Comparison of ENCODE assay signal across 8 cellular contexts in the genomic region with DNA sequence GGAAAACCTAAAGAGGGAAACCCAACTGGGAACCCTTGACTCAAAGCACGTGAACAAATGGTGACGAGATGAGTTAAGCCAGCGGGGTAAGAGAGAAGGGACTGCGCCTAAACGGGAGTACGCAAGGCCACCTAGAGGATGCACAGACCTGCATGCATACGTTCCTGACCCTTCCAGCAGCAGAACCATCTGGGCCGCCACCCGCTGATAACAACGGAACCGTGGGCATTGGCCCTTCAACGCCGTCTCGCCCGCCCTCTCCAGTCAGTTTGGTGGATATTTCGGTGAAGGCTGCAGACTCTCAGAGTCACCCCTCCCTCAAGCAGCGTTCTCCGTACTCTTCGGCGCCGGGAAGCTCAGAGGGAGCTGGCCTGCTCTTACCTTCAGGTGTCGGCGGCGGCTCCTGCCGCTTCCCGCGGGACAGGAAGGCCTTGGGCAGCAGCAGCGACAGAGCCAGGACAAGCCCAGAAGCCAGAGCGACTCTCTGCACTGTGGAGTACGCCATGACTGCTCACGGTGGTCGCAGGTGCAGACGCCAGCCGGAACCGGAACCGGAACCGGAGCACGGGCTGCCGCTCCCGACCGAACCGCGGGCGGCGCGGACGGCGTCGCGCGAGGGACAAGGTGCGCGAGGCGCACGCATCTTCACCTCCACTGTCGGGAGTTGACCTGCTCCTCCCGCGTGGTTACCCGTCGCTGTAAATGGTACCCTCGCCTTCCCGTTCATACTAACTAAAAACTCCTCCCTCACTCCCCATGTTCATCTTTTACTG. TPM values are rescaled to one million over a fixed set of nuclear protein-coding genes. Genes with fewer than 3 reads are reported as not detected.
A peak's percentile ranks its signal among the peaks of the same experiment; 100 is the strongest.
DNase-seq lines count a peak whose midpoint lies in the region; ATAC-seq and TF ChIP-seq lines count a peak whose summit lies in the region.

A gene with protein sequence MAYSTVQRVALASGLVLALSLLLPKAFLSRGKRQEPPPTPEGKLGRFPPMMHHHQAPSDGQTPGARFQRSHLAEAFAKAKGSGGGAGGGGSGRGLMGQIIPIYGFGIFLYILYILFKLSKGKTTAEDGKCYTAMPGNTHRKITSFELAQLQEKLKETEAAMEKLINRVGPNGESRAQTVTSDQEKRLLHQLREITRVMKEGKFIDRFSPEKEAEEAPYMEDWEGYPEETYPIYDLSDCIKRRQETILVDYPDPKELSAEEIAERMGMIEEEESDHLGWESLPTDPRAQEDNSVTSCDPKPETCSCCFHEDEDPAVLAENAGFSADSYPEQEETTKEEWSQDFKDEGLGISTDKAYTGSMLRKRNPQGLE (minus strand): TSS at position 541 of the 773 bp plus-strand sequence. CDS start 36 bp downstream, at position 505.

- peak within 1 kb of the TSS; percentile 55 for H3K4me3 ChIP-seq in lung

- no peaks in the 10 kb centered on the region for H3K36me3 ChIP-seq in lung (ENCODE audit: control insufficient read depth in 2 of 2, insufficient read depth in 2 of 2, low read length in 2 of 2)

- H3K27ac ChIP-seq in VCaP (peak within 1 kb of the TSS; percentile 94), caudate nucleus (ENCODE audit: low read depth, low read length) (peak within 1 kb of the TSS; percentile 40), lung (ENCODE audit: low read depth in 1 of 2, low read length in 1 of 2) (peak within 1 kb of the TSS in 1 of 2 donors; percentile 11)

- 1 to 4% methylated on average over 61 to 62 of the region's 62 CpGs for WGBS in lung, 2 donors

- ATAC-seq in GM18502 (IDR thresholded peaks at IDR 0.05; ENCODE audit: poor library complexity, unreplicated experiment) (peak; percentile 81), HG03354 (IDR thresholded peaks at IDR 0.05; ENCODE audit: poor library complexity, severe bottlenecking, unreplicated experiment) (peak; percentile 81), lung (ENCODE audit: insufficient read depth, low FRiP score) (peak; percentile 76)

- H3K9me3 ChIP-seq in lung (ENCODE audit: control insufficient read depth in 2 of 2, insufficient read depth in 1 of 2, low read length in 1 of 2), result peaks cover 0 to 3% of the 10 kb centered on the region in 2 donors

- DNase-seq in caudate nucleus (lab: John Stamatoyannopoulos, UW), result peak in 56 of 61 donors; percentile 9 to 85 (median 58)
- peak; percentile 44 for DNase-seq in lung (ENCODE audit: low spot score)
- peak in 2 of 3 donors; percentile 21 to 27 for DNase-seq in stimulated activated CD4-positive, alpha-beta T cell treated with anti-CD3 and anti-CD28 coated beads, TNF-alpha, amount 100 ng/mL, for 48 hours (ENCODE audit: low read depth in 3 of 3)
- DNase-seq in KG1 (lab: John Stamatoyannopoulos, UW), result no peak
- DNase-seq in epidermal melanocyte (ENCODE audit: insufficient read length, low spot score), result no peak

- H3K4me1 ChIP-seq in lung (ENCODE audit: control insufficient read depth in 2 of 2, insufficient read depth in 2 of 2, low read length in 2 of 2), result peaks cover 0 to 11% of the 10 kb centered on the region in 2 donors

- TF ChIP-seq CTCF in VCaP (conservative IDR thresholded peaks at IDR 0.05) (peak; percentile 47), lung (IDR thresholded peaks at IDR 0.05; ENCODE audit: control extremely low read depth, extremely low read depth) (no peak)

- H3K27me3 ChIP-seq in lung (ENCODE audit: control insufficient read depth, insufficient read depth), result no peaks in the 10 kb centered on the region

RNA-seq across cellular contexts. Expression of the gene that starts here (rescaled TPM):
- total RNA-seq in lung, result 10 to 100 TPM in 1 of 2 donors, 1 to 10 TPM in 1; 9.4 to 10.2 TPM
- 1 to 10 TPM; 2.0 to 10.0 TPM for polyA plus RNA-seq in lung

Comparison
In these comparisons a context has a peak if more than half of its experiments do, and no peak if none do; other contexts are left out.
1. DNase-seq: peak in caudate nucleus (56 of 61), lung (single experiment) and stimulated activated CD4-positive, alpha-beta T cell treated with anti-CD3 and anti-CD28 coated beads, TNF-alpha, amount 100 ng/mL, for 48 hours (2 of 3); none in KG1 (single experiment) and epidermal melanocyte (single experiment).
2. Peak in every context shown above with its lines, with median percentiles within 50 percentile points of each other: ATAC-seq.